1 cellular context compared by ENCODE assay signal in genomic region chr19:12681074-12681987, GRCh38.
TF ChIP-seq lines count a peak whose summit lies in the region.

Gene DHPS (minus strand): TSS chr19:12681880. CDS start chr19:12681766, 114 bp downstream.

TF ChIP-seq in GM12878, 131 proteins besides CTCF, POLR2A, EP300 and RAD21 (continued from another document and continues in another):
- no peak for TF ChIP-seq BCLAF1 (IDR thresholded peaks at IDR 0.05)
- no peak for TF ChIP-seq IRF3 (IDR thresholded peaks at IDR 0.05)
- peak; percentile 57; the same call in 1 of the 2 replicates for TF ChIP-seq CBFB (IDR thresholded peaks at IDR 0.05; ENCODE audit: low read depth)
- no peak for TF ChIP-seq BMI1 (IDR thresholded peaks at IDR 0.05; ENCODE audit: borderline replicate concordance)
- TF ChIP-seq ZBED1 (IDR thresholded peaks at IDR 0.05; ENCODE audit: borderline replicate concordance) = peak; percentile 62; the same call in 1 of the 2 replicates
- TF ChIP-seq NR2C2 (IDR thresholded peaks at IDR 0.05; ENCODE audit: borderline replicate concordance, control insufficient read depth, insufficient read length, low read depth) = no peak
- TF ChIP-seq EGR1 (IDR thresholded peaks at IDR 0.05; ENCODE audit: borderline replicate concordance in 1 of 2, low read depth in 2 of 2, low read length in 2 of 2) = peak in 1 of 2 experiments; percentile 76; a peak in 2 of 3 replicates
- TF ChIP-seq SIN3A (IDR thresholded peaks at IDR 0.05; ENCODE audit: low read depth, low read length) = no peak
- TF ChIP-seq RUNX3 (IDR thresholded peaks at IDR 0.05; ENCODE audit: low read length) = peak; percentile 59; the same call in 1 of the 2 replicates
- TF ChIP-seq BACH1 (IDR thresholded peaks at IDR 0.05; ENCODE audit: borderline replicate concordance) = no peak
- TF ChIP-seq SREBF2 (IDR thresholded peaks at IDR 0.05; ENCODE audit: low read length) = peak; percentile 35; the same call in 1 of the 2 replicates
- no peak for TF ChIP-seq ZNF592 (IDR thresholded peaks at IDR 0.05)
- 0 out of 2 replicates have a peak, but pooled peaks have one; percentile 68 for TF ChIP-seq RB1 (IDR thresholded peaks at IDR 0.05; ENCODE audit: borderline replicate concordance)
- peak; percentile 86 for TF ChIP-seq LARP7 (IDR thresholded peaks at IDR 0.05)
- no peak for TF ChIP-seq SUPT20H (IDR thresholded peaks at IDR 0.05; ENCODE audit: borderline replicate concordance, control insufficient read depth, low read depth, low read length)
- peak; percentile 47 for TF ChIP-seq MEF2B (IDR thresholded peaks at IDR 0.05; ENCODE audit: partially characterized antibody, poor library complexity, severe bottlenecking)
- peak; percentile 55 to 76; a peak in 3 of 4 replicates for TF ChIP-seq SRF (IDR thresholded peaks at IDR 0.05; ENCODE audit: low read depth in 2 of 2, low read length in 2 of 2)
- TF ChIP-seq SIX5 (IDR thresholded peaks at IDR 0.05; ENCODE audit: low read depth, low read length, severe bottlenecking) = peak; percentile 70
- TF ChIP-seq ELK1 (IDR thresholded peaks at IDR 0.05; ENCODE audit: low read depth, low read length) = peak; percentile 72; the same call in 1 of the 2 replicates
- peak; percentile 78 for TF ChIP-seq KLF5 (IDR thresholded peaks at IDR 0.05; ENCODE audit: partially characterized antibody)
- no peak for TF ChIP-seq STAT1 (conservative IDR thresholded peaks at IDR 0.05)
- TF ChIP-seq PAX8 (IDR thresholded peaks at IDR 0.05) = no peak
- TF ChIP-seq ZNF207 (IDR thresholded peaks at IDR 0.05; ENCODE audit: borderline replicate concordance) = peak; percentile 90
- peak; percentile 87; the same call in 1 of the 2 replicates for TF ChIP-seq ASH2L (IDR thresholded peaks at IDR 0.05; ENCODE audit: borderline replicate concordance, low read depth)
- peak; percentile 88 for TF ChIP-seq PRDM15 (CRISPR knock-in tag; IDR thresholded peaks at IDR 0.05)
- no peak; the same call in 1 of the 2 replicates for TF ChIP-seq GATAD2B (conservative IDR thresholded peaks at IDR 0.05; ENCODE audit: low read depth)
- TF ChIP-seq RELA (IDR thresholded peaks at IDR 0.05; ENCODE audit: borderline replicate concordance, partially characterized antibody) = no peak
- TF ChIP-seq IRF5 (IDR thresholded peaks at IDR 0.05; ENCODE audit: borderline replicate concordance) = no peak
- no peak for TF ChIP-seq TCF7 (IDR thresholded peaks at IDR 0.05; ENCODE audit: borderline replicate concordance)
- TF ChIP-seq SMAD5 (IDR thresholded peaks at IDR 0.05; ENCODE audit: low read depth) = 0 out of 2 replicates have a peak, but pooled peaks have one; percentile 38
- TF ChIP-seq SMAD1 (IDR thresholded peaks at IDR 0.05; ENCODE audit: low read depth, partially characterized antibody) = no peak
- TF ChIP-seq ZNF687 (IDR thresholded peaks at IDR 0.05) = no peak
- no peak for TF ChIP-seq CHD4 (IDR thresholded peaks at IDR 0.05)
- TF ChIP-seq ATF2 (IDR thresholded peaks at IDR 0.05; ENCODE audit: low read length) = 0 out of 2 replicates have a peak, but pooled peaks have one; percentile 25
